13 cellular contexts compared by ENCODE assay signal in the genomic region with DNA sequence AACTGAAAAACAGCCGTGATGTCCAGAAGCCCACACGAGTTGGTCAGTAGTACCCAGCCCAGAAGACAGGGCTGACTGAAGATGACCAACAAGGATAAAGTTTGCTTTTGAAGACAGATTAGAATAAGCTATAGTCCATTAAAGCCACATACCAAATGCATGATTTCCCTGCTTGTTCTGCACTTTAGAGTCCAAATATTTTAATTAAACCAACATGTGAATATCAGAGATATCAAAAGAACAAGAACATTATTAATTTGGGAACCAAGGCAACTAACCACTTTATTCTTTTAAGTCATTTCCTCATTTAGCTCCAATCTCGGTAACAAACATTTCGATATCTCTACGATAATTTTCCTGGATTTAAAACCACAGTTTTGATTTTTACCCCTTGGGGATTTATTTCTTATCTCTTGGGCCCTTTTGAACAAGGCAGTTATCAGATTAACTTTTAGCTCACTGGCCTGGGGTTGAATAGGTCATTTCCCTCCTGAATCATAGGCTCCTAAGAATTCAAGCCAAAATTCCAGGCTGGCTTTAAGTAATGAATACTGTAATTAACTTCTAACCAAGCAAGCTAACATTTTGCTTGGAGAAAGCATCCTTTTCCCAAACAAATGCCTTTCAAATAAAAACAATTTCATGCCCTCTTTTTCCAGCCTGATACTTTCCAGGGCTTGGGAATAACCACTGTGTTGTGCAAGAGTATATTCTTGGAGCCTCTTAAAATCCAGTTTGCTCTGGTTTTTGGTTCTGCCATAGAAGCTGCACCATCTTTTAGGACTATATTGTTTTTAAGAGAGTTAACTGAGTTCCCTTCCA.
DNase-seq lines count a peak whose midpoint lies in the region; ATAC-seq and TF ChIP-seq lines count a peak whose summit lies in the region.
"Had no signal": no experiment of that assay in that cellular context is flagged by ENCODE, and none has a peak within 500 bp of the region (broad histone marks: within the 10 kb centered on the region; RNA-seq: fewer than 3 reads in every experiment).

No MANE protein-coding gene starts in this region.

- H3K4me1 ChIP-seq in adipocyte (ENCODE audit: control insufficient read depth, insufficient read depth, low read length) (peaks cover 28% of the 10 kb centered on the region), psoas muscle (no peaks in the 10 kb centered on the region)
- H3K4me1 ChIP-seq: prostate gland had no signal

- in situ Hi-C loops in GM13977 (cut with MboI; ENCODE audit: low pct_unique_long_range_greater_than_20kb, low sequenced_read_pairs, unreplicated experiment): no loop called here

- DNase-seq in AG09319 (ENCODE audit: extremely low read depth, low read depth) (peak; percentile 86), adipocyte (ENCODE audit: low read depth) (peak; percentile 48), Right ventricle myocardium superior (no peak), psoas muscle (no peak), GM13977 (ENCODE audit: low spot score) (no peak), retina (no peak)
- no peak for DNase-seq in central memory CD4-positive, alpha-beta T cell
- DNase-seq: DND-41, KG1, NCI-H1930, SW 1271 had no signal

- WGBS in psoas muscle, 3 donors: 37 to 52% (median 41%) methylated on average over 5 of the region's 5 CpGs

- intact Hi-C loops in Right ventricle myocardium superior (cut with DNase I): no loop called here
- intact Hi-C loops in psoas muscle (cut with DNase I): no loop called here

- peak overlapping the region; percentile 10 for H3K27ac ChIP-seq in psoas muscle
- H3K27ac ChIP-seq: prostate gland had no signal

- H3K9me3 ChIP-seq in adipocyte (ENCODE audit: control insufficient read depth, low read length) (no peaks in the 10 kb centered on the region), psoas muscle (no peaks in the 10 kb centered on the region)
- H3K9me3 ChIP-seq: prostate gland had no signal

- H3K27me3 ChIP-seq in adipocyte (replicated peaks; ENCODE audit: control insufficient read depth, insufficient read depth, low read length): peaks cover 5% of the 10 kb centered on the region
- no peaks in the 10 kb centered on the region for H3K27me3 ChIP-seq in psoas muscle (ENCODE audit: insufficient read depth in 3 of 3, low read length in 2 of 3)

- peak overlapping the region; percentile 15 for H3K9ac ChIP-seq in adipocyte (ENCODE audit: low read length)

- peak; percentile 45 for ATAC-seq in Right ventricle myocardium superior (ENCODE audit: poor library complexity)
- no peak for ATAC-seq in psoas muscle
- no peak for ATAC-seq in GM19397 (IDR thresholded peaks at IDR 0.05; ENCODE audit: unreplicated experiment)

- H3K36me3 ChIP-seq in adipocyte (ENCODE audit: control insufficient read depth, insufficient read depth, low read length, severe bottlenecking) (no peaks in the 10 kb centered on the region), psoas muscle (ENCODE audit: insufficient read depth in 1 of 2, low read depth in 1 of 2) (no peaks in the 10 kb centered on the region)
- H3K36me3 ChIP-seq: prostate gland had no signal

- H3K4me3 ChIP-seq in adipocyte (ENCODE audit: low read length) (peak overlapping the region; percentile 27), psoas muscle (no peak overlapping the region)
- H3K4me3 ChIP-seq: prostate gland had no signal

- TF ChIP-seq CTCF in AG09319 (IDR thresholded peaks at IDR 0.05; ENCODE audit: low read depth, low read length) (no peak), psoas muscle (IDR thresholded peaks at IDR 0.05) (no peak), GM13977 (IDR thresholded peaks at IDR 0.05; ENCODE audit: extremely low read depth, insufficient read depth, missing control alignments) (no peak)

Comparison
In these comparisons a context has a peak if more than half of its experiments do, and no peak if none do; other contexts are left out.
1. DNase-seq: peak in AG09319 (single experiment) and adipocyte (single experiment); none in Right ventricle myocardium superior (single experiment), psoas muscle (0 of 2), central memory CD4-positive, alpha-beta T cell (single experiment), GM13977 (single experiment) and retina (single experiment).